In the genomic region with DNA sequence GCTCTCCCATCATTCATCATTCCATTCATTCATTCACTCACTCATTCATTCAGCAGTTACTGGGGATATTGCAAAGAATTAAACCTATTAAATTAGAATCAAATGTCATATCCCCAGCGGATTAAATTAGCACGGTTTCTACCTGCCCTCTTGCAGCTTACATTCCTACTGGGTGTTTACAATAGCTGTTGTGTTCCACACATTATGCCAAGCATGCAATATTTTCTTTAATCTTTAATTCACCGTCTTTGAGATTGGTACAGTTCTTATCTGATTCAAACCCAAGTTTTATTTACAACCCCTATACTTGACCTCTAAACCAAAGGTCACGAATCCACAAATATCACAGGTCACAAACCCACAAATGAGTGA, we compare ENCODE assay signal across 8 cellular contexts. TPM values are rescaled to one million over a fixed set of nuclear protein-coding genes. Genes with fewer than 3 reads are reported as not detected.
DNase-seq lines count a peak whose midpoint lies in the region; ATAC-seq and TF ChIP-seq lines count a peak whose summit lies in the region.

No MANE protein-coding gene starts in this region.

- peak overlapping the region; percentile 91 for H3K4me3 ChIP-seq in iPS-15b (ENCODE audit: low read depth, low read length)

- no peak overlapping the region for H3K27ac Mint-ChIP-seq in HFFc6
- peak overlapping the region; percentile 76 for H3K27ac Mint-ChIP-seq in activated T-helper 1 cell treated with anti-CD3 and anti-CD28 coated beads, Interleukin-12 subunit alpha, Interleukin-12 subunit beta, Interleukin-2, Interleukin-4 antibody, amounts not matched to agents 30 ng/mL and 10 ng/mL and 1 ng/mL, durations not matched to agents 14 hours and 24 hours and 36 hours
- H3K27ac Mint-ChIP-seq in stimulated activated memory B cell treated with anti-CD40 and anti-IgM and Interleukin-4, amounts not matched to agents 10 μg/mL and 1 μg/mL and 100 μg/mL, for 72 hours = peak overlapping the region; percentile 71

- H3K4me3 Mint-ChIP-seq in HFFc6 = peak overlapping the region; percentile 89
- peak overlapping the region; percentile 88 for H3K4me3 Mint-ChIP-seq in activated T-helper 1 cell treated with anti-CD3 and anti-CD28 coated beads, Interleukin-12 subunit alpha, Interleukin-12 subunit beta, Interleukin-2, Interleukin-4 antibody, amounts not matched to agents 30 ng/mL and 10 ng/mL and 1 ng/mL, durations not matched to agents 14 hours and 24 hours and 36 hours
- peak overlapping the region; percentile 89 for H3K4me3 Mint-ChIP-seq in stimulated activated memory B cell treated with anti-CD40 and anti-IgM and Interleukin-4, amounts not matched to agents 10 μg/mL and 1 μg/mL and 100 μg/mL, for 72 hours

- H3K9ac ChIP-seq in iPS-15b (ENCODE audit: low read depth, low read length) = no peak overlapping the region

- peaks cover 11% of the 10 kb centered on the region for H3K27me3 ChIP-seq in iPS-15b (ENCODE audit: control insufficient read depth, insufficient read depth, low read length)

- H3K4me1 Mint-ChIP-seq in HFFc6 (ENCODE audit: low read depth) = peaks cover 41% of the 10 kb centered on the region
- peaks cover 28% of the 10 kb centered on the region for H3K4me1 Mint-ChIP-seq in activated T-helper 1 cell treated with anti-CD3 and anti-CD28 coated beads, Interleukin-12 subunit alpha, Interleukin-12 subunit beta, Interleukin-2, Interleukin-4 antibody, amounts not matched to agents 30 ng/mL and 10 ng/mL and 1 ng/mL, durations not matched to agents 14 hours and 24 hours and 36 hours (ENCODE audit: low read depth)
- H3K4me1 Mint-ChIP-seq in stimulated activated memory B cell treated with anti-CD40 and anti-IgM and Interleukin-4, amounts not matched to agents 10 μg/mL and 1 μg/mL and 100 μg/mL, for 72 hours = peaks cover 16% of the 10 kb centered on the region

- no peak for ATAC-seq in stimulated activated memory B cell treated with anti-CD40 and anti-IgM and Interleukin-4, amounts not matched to agents 10 μg/mL and 1 μg/mL and 100 μg/mL, for 72 hours
- ATAC-seq in GM21360 (IDR thresholded peaks at IDR 0.05; ENCODE audit: unreplicated experiment) = no peak

- intact Hi-C loops in activated T-helper 1 cell treated with anti-CD3 and anti-CD28 coated beads, Interleukin-12 subunit alpha, Interleukin-12 subunit beta, Interleukin-2, Interleukin-4 antibody, amounts not matched to agents 30 ng/mL and 10 ng/mL and 1 ng/mL, durations not matched to agents 14 hours and 24 hours and 36 hours (cut with micrococcal nuclease) = loop anchor here (1.0 to 5.0 kb wide), 4 partner anchors 53 to 1553 kb away; a partner anchor contains a TSS

- peaks cover 3% of the 10 kb centered on the region for H3K27me3 Mint-ChIP-seq in HFFc6 (ENCODE audit: insufficient read depth)
- peaks cover 12% of the 10 kb centered on the region for H3K27me3 Mint-ChIP-seq in activated T-helper 1 cell treated with anti-CD3 and anti-CD28 coated beads, Interleukin-12 subunit alpha, Interleukin-12 subunit beta, Interleukin-2, Interleukin-4 antibody, amounts not matched to agents 30 ng/mL and 10 ng/mL and 1 ng/mL, durations not matched to agents 14 hours and 24 hours and 36 hours (ENCODE audit: insufficient read depth)
- peaks cover 12% of the 10 kb centered on the region for H3K27me3 Mint-ChIP-seq in stimulated activated memory B cell treated with anti-CD40 and anti-IgM and Interleukin-4, amounts not matched to agents 10 μg/mL and 1 μg/mL and 100 μg/mL, for 72 hours

- TF ChIP-seq CTCF in HFFc6 (IDR thresholded peaks at IDR 0.05) = no peak

- H3K9me3 Mint-ChIP-seq in HFFc6 = no peaks in the 10 kb centered on the region
- H3K9me3 Mint-ChIP-seq in activated T-helper 1 cell treated with anti-CD3 and anti-CD28 coated beads, Interleukin-12 subunit alpha, Interleukin-12 subunit beta, Interleukin-2, Interleukin-4 antibody, amounts not matched to agents 30 ng/mL and 10 ng/mL and 1 ng/mL, durations not matched to agents 14 hours and 24 hours and 36 hours = no peaks in the 10 kb centered on the region
- no peaks in the 10 kb centered on the region for H3K9me3 Mint-ChIP-seq in stimulated activated memory B cell treated with anti-CD40 and anti-IgM and Interleukin-4, amounts not matched to agents 10 μg/mL and 1 μg/mL and 100 μg/mL, for 72 hours

- H3K36me3 Mint-ChIP-seq in HFFc6 (ENCODE audit: low read depth) = 0 out of 2 replicates have a peak, but pooled peaks cover 4% of the 10 kb centered on the region
- H3K36me3 Mint-ChIP-seq in activated T-helper 1 cell treated with anti-CD3 and anti-CD28 coated beads, Interleukin-12 subunit alpha, Interleukin-12 subunit beta, Interleukin-2, Interleukin-4 antibody, amounts not matched to agents 30 ng/mL and 10 ng/mL and 1 ng/mL, durations not matched to agents 14 hours and 24 hours and 36 hours (ENCODE audit: low read depth) = no peaks in the 10 kb centered on the region
- no peaks in the 10 kb centered on the region for H3K36me3 Mint-ChIP-seq in stimulated activated memory B cell treated with anti-CD40 and anti-IgM and Interleukin-4, amounts not matched to agents 10 μg/mL and 1 μg/mL and 100 μg/mL, for 72 hours

- no peaks in the 10 kb centered on the region for H3K36me3 ChIP-seq in iPS-15b (ENCODE audit: control insufficient read depth, insufficient read depth, low read length)

- no peak for DNase-seq in HFFc6
- no peak for DNase-seq in activated T-helper 1 cell treated with anti-CD3 and anti-CD28 coated beads, Interleukin-12 subunit alpha, Interleukin-12 subunit beta, Interleukin-2, Interleukin-4 antibody, amounts not matched to agents 30 ng/mL and 10 ng/mL and 1 ng/mL, durations not matched to agents 14 hours and 24 hours and 36 hours (ENCODE audit: low spot score)
- DNase-seq in activated gamma-delta T cell (lab: John Stamatoyannopoulos, UW) = no peak
- no peak for DNase-seq in DMS 273 (lab: John Stamatoyannopoulos, UW; ENCODE audit: unreplicated experiment)
- no peak for DNase-seq in NOMO-1 treated with DMSO at 0.1 percent for 48 hours (lab: John Stamatoyannopoulos, UW; ENCODE audit: unreplicated experiment)

- H3K9me3 ChIP-seq in iPS-15b (ENCODE audit: control insufficient read depth, insufficient read depth, low read length) = no peaks in the 10 kb centered on the region

- peaks cover 12% of the 10 kb centered on the region for H3K4me1 ChIP-seq in iPS-15b (ENCODE audit: control insufficient read depth, insufficient read depth, low read length)

RNA-seq across cellular contexts. Expression of a gene that starts 0.7 kb away (rescaled TPM):
- 1 to 10 TPM; 5.0 to 6.2 (median 5.8) TPM for total RNA-seq in HFFc6 (2021; fragmentation: NEBNext Ultra II Directional; extraction: Animal tissue kit (Norgen Biotek cat#: 25700))
- 11.3 and 11.6 TPM in 2 replicates for total RNA-seq in activated T-helper 1 cell treated with anti-CD3 and anti-CD28 coated beads, Interleukin-12 subunit alpha, Interleukin-12 subunit beta, Interleukin-2, Interleukin-4 antibody, amounts not matched to agents 30 ng/mL and 10 ng/mL and 1 ng/mL, durations not matched to agents 14 hours and 24 hours and 36 hours

RNA-seq across cellular contexts. Expression of a gene that starts 32.6 kb away (rescaled TPM):
- not detected for total RNA-seq in HFFc6 (2021; fragmentation: NEBNext Ultra II Directional; extraction: Animal tissue kit (Norgen Biotek cat#: 25700))
- not detected in 2 replicates for total RNA-seq in activated T-helper 1 cell treated with anti-CD3 and anti-CD28 coated beads, Interleukin-12 subunit alpha, Interleukin-12 subunit beta, Interleukin-2, Interleukin-4 antibody, amounts not matched to agents 30 ng/mL and 10 ng/mL and 1 ng/mL, durations not matched to agents 14 hours and 24 hours and 36 hours
